ENCODE assay signal across 9 cellular contexts in the genomic region with DNA sequence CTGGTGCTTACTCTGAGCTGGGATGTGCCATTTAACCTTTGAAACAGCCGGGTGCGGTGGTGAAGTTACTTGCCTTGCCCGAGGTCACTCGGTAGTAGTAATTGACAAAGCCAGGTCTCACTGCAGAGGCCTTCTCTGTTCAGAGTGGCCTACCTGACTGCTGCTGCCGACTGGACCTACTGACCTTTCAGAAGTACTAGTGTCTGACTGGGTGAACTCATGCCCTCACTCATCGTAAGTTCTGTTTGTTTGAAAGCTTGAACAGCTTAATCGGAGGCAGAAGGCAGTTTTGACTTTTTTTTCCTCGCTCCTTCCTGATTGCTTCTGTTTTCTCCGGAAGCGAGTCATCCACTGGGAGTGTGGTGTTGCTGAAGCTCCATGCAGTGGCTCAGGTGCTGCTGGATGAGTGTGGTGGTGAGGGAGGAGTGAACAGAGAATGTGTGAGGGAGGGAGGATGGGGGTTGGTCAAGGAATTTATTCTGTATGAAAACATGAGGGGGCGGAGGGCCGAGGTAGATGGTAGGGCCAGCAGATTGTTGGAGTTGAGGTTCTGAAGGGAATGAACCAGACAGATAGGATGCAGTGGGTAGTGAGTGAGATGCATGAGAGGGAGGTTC. TPM values are rescaled to one million over a fixed set of nuclear protein-coding genes. Genes with fewer than 3 reads are reported as not detected.
DNase-seq lines count a peak whose midpoint lies in the region; ATAC-seq and TF ChIP-seq lines count a peak whose summit lies in the region.
"Had no signal": no experiment of that assay in that cellular context is flagged by ENCODE, and none has a peak within 500 bp of the region (broad histone marks: within the 10 kb centered on the region; RNA-seq: fewer than 3 reads in every experiment).

No MANE protein-coding gene starts in this region.

- no peaks in the 10 kb centered on the region for H3K36me3 ChIP-seq in MG63

- H3K4me3 ChIP-seq in MG63 = no peak overlapping the region
- H3K4me3 ChIP-seq in dorsolateral prefrontal cortex = peak overlapping the region in 33 of 59 donors; percentile 1 to 83 (median 24)

- H3K36me3 Mint-ChIP-seq in CD4-positive, alpha-beta T cell (ENCODE audit: low read depth) = peaks cover 1% of the 10 kb centered on the region
- H3K36me3 Mint-ChIP-seq in naive thymus-derived CD8-positive, alpha-beta T cell = peaks cover 0 to 6% (median 0%) of the 10 kb centered on the region in 3 donors

- intact Hi-C loops in CD4-positive, alpha-beta T cell (cut with DNase I, micrococcal nuclease) = loop anchor here in 1 of 2 experiments (5.0 kb wide), 1 partner anchor 45 kb away; no protein-coding TSS in a partner anchor
- intact Hi-C loops in dorsolateral prefrontal cortex (cut with DNase I) = loop anchor here in 1 of 2 donors (5.0 kb wide), 1 partner anchor 50 kb away; the partner anchor contains the start of genes KCNK6 and YIF1B

- no peaks in the 10 kb centered on the region for H3K27me3 ChIP-seq in CD4-positive, alpha-beta T cell (ENCODE audit: control insufficient read depth, insufficient read depth, low read length)
- H3K27me3 ChIP-seq in MG63 (no peaks in the 10 kb centered on the region), dorsolateral prefrontal cortex (no peaks in the 10 kb centered on the region)

- POLR2A ChIA-PET in CD4-positive, alpha-beta T cell (lab: Charles Lee) = no interaction called here
- POLR2A ChIA-PET in naive thymus-derived CD8-positive, alpha-beta T cell (lab: Charles Lee) = no interaction called here

- H3K27me3 Mint-ChIP-seq in CD4-positive, alpha-beta T cell = no peaks in the 10 kb centered on the region
- H3K27me3 Mint-ChIP-seq in naive thymus-derived CD8-positive, alpha-beta T cell = no peaks in the 10 kb centered on the region
- H3K27me3 Mint-ChIP-seq in stimulated activated naive CD8-positive, alpha-beta T cell treated with anti-CD3 and anti-CD28 coated beads, Interleukin-15, amount 100 ng/mL, for 72 hours = no peaks in the 10 kb centered on the region

- no peak for ATAC-seq in CD4-positive, alpha-beta T cell (ENCODE audit: poor library complexity)
- no peak for ATAC-seq in naive thymus-derived CD8-positive, alpha-beta T cell
- no peak for ATAC-seq in stimulated activated naive CD8-positive, alpha-beta T cell treated with anti-CD3 and anti-CD28 coated beads, Interleukin-15, amount 100 ng/mL, for 72 hours

- H3K4me1 Mint-ChIP-seq in CD4-positive, alpha-beta T cell (ENCODE audit: low read depth) = peaks cover 31% of the 10 kb centered on the region
- H3K4me1 Mint-ChIP-seq in naive thymus-derived CD8-positive, alpha-beta T cell = peaks cover 28 to 53% (median 44%) of the 10 kb centered on the region in 4 donors
- H3K4me1 Mint-ChIP-seq in stimulated activated naive CD8-positive, alpha-beta T cell treated with anti-CD3 and anti-CD28 coated beads, Interleukin-15, amount 100 ng/mL, for 72 hours = peaks cover 61% of the 10 kb centered on the region

- H3K9me3 ChIP-seq in CD4-positive, alpha-beta T cell (ENCODE audit: control insufficient read depth, low read length) = no peaks in the 10 kb centered on the region
- H3K9me3 ChIP-seq in MG63 = no peaks in the 10 kb centered on the region

- CTCF ChIA-PET in CD4-positive, alpha-beta T cell (lab: Charles Lee) = interaction anchor here (1.0 to 1.4 kb wide), 2 partner anchors 23 to 53 kb away, joined by 3 read pairs; no protein-coding TSS in a partner anchor

- H3K4me3 Mint-ChIP-seq in CD4-positive, alpha-beta T cell = peak overlapping the region; percentile 27
- H3K4me3 Mint-ChIP-seq in naive thymus-derived CD8-positive, alpha-beta T cell = peak overlapping the region in 4 of 10 donors; percentile 5 to 38 (median 18)
- peak overlapping the region in 1 of 2 donors; percentile 11 for H3K4me3 Mint-ChIP-seq in stimulated activated naive CD8-positive, alpha-beta T cell treated with anti-CD3 and anti-CD28 coated beads, Interleukin-15, amount 100 ng/mL, for 72 hours

- H3K27ac ChIP-seq in CD4-positive, alpha-beta T cell (ENCODE audit: low read depth, low read length) = no peak overlapping the region
- H3K27ac ChIP-seq in dorsolateral prefrontal cortex = peak overlapping the region in 30 of 59 donors; percentile 3 to 98 (median 41)

- DNase-seq in CD4-positive, alpha-beta T cell = no peak
- DNase-seq in MG63 (peak; percentile 38), dorsolateral prefrontal cortex (no peak), activated gamma-delta T cell treated with Interleukin-2 at 50 U/mL for 16 hours (no peak), NCI-H748 treated with DMSO at 0.1 percent for 48 hours (lab: John Stamatoyannopoulos, UW) (no peak)
- DNase-seq in naive thymus-derived CD8-positive, alpha-beta T cell = no peak
- no peak for DNase-seq in stimulated activated naive CD8-positive, alpha-beta T cell treated with anti-CD3 and anti-CD28 coated beads, Interleukin-15, amount 100 ng/mL, for 72 hours
- DNase-seq in activated CD4-positive, alpha-beta T cell treated with anti-CD3 and anti-CD28 coated beads, Interleukin-2, amount 50 U/mL, for 4 hours = no peak

- TF ChIP-seq CTCF in CD4-positive, alpha-beta T cell (IDR thresholded peaks at IDR 0.05) = no peak
- no peak for TF ChIP-seq CTCF in dorsolateral prefrontal cortex (IDR thresholded peaks at IDR 0.05 in 54 of 56, conservative IDR thresholded peaks at IDR 0.05 in 2 of 56; ENCODE audit: low read depth in 1 of 56, partially characterized antibody in 56 of 56)

- no peaks in the 10 kb centered on the region for H3K9me3 Mint-ChIP-seq in CD4-positive, alpha-beta T cell
- H3K9me3 Mint-ChIP-seq in naive thymus-derived CD8-positive, alpha-beta T cell = no peaks in the 10 kb centered on the region
- H3K9me3 Mint-ChIP-seq in stimulated activated naive CD8-positive, alpha-beta T cell treated with anti-CD3 and anti-CD28 coated beads, Interleukin-15, amount 100 ng/mL, for 72 hours = no peaks in the 10 kb centered on the region

- H3K27ac Mint-ChIP-seq in CD4-positive, alpha-beta T cell = no peak overlapping the region
- H3K27ac Mint-ChIP-seq in naive thymus-derived CD8-positive, alpha-beta T cell = peak overlapping the region in 6 of 10 donors; percentile 19 to 73 (median 31)
- H3K27ac Mint-ChIP-seq in stimulated activated naive CD8-positive, alpha-beta T cell treated with anti-CD3 and anti-CD28 coated beads, Interleukin-15, amount 100 ng/mL, for 72 hours = no peak overlapping the region

RNA-seq across cellular contexts. Expression of gene SPINT2, which starts 2.7 kb away (rescaled TPM):
- 10 to 100 TPM; 25.4 to 26.5 TPM for total RNA-seq in CD4-positive, alpha-beta T cell
- 1.8 and 7.7 TPM in 2 replicates for total RNA-seq in MG63 (2014; rRNA removed; shearing (Covaris generic); ENCODE audit: low replicate concordance)
- 100 to 1,000 TPM in 44 of 120 experiments, 10 to 100 TPM in 76; 41.9 to 135 (median 92.4) TPM for total RNA-seq in dorsolateral prefrontal cortex
- total RNA-seq in naive thymus-derived CD8-positive, alpha-beta T cell = 10 to 100 TPM; 49.6 to 50.5 TPM
- polyA plus RNA-seq in naive thymus-derived CD8-positive, alpha-beta T cell = 100 to 1,000 TPM; 139 to 162 (median 158) TPM

RNA-seq across cellular contexts. Expression of gene PPP1R14A, which starts 10.9 kb away (rescaled TPM):
- not detected for total RNA-seq in CD4-positive, alpha-beta T cell
- 1.0 TPM in 1 of 2 replicates, not detected in the other for total RNA-seq in MG63 (2014; rRNA removed; shearing (Covaris generic); ENCODE audit: low replicate concordance)
- total RNA-seq in dorsolateral prefrontal cortex = 100 to 1,000 TPM in 57 of 120 experiments, 10 to 100 TPM in 63; 17.4 to 465 (median 98.7) TPM
- total RNA-seq in naive thymus-derived CD8-positive, alpha-beta T cell = 1 to 10 TPM in 1 of 2 experiments, under 1 TPM in 1; 0.94 to 1.2 TPM
- not detected for polyA plus RNA-seq in naive thymus-derived CD8-positive, alpha-beta T cell
- total RNA-seq: OCI-LY7 had no signal

RNA-seq across cellular contexts. Expression of gene C19orf33, which starts 37.0 kb away (rescaled TPM):
- total RNA-seq in CD4-positive, alpha-beta T cell = not detected
- total RNA-seq in MG63 (2014; rRNA removed; shearing (Covaris generic); ENCODE audit: low replicate concordance) = not detected in 2 replicates
- total RNA-seq in dorsolateral prefrontal cortex = 1 to 10 TPM in 38 of 120 experiments, under 1 TPM in 1, not detected in 81; 1.00 to 5.1 (median 2.0) TPM
- total RNA-seq in naive thymus-derived CD8-positive, alpha-beta T cell = 1 to 10 TPM in 1 of 2 experiments, not detected in 1; 1.2 TPM
- 1 to 10 TPM in 1 of 3 donors, not detected in 2; 1.1 TPM for polyA plus RNA-seq in naive thymus-derived CD8-positive, alpha-beta T cell
- total RNA-seq: OCI-LY7 had no signal

RNA-seq across cellular contexts. Expression of gene DPF1, which starts 43.1 kb away (rescaled TPM):
- not detected for total RNA-seq in CD4-positive, alpha-beta T cell
- total RNA-seq in MG63 (2014; rRNA removed; shearing (Covaris generic); ENCODE audit: low replicate concordance) = 6.9 and 7.0 TPM in 2 replicates
- 10 to 100 TPM; 22.0 to 91.2 (median 57.5) TPM for total RNA-seq in dorsolateral prefrontal cortex
- total RNA-seq in naive thymus-derived CD8-positive, alpha-beta T cell = not detected
- polyA plus RNA-seq in naive thymus-derived CD8-positive, alpha-beta T cell = not detected

RNA-seq across cellular contexts. Expression of gene YIF1B, which starts 48.7 kb away (rescaled TPM):
- total RNA-seq in CD4-positive, alpha-beta T cell = 10 to 100 TPM; 15.9 to 17.1 TPM
- total RNA-seq in MG63 (2014; rRNA removed; shearing (Covaris generic); ENCODE audit: low replicate concordance) = 192 and 294 TPM in 2 replicates
- 10 to 100 TPM; 31.5 to 70.0 (median 48.6) TPM for total RNA-seq in dorsolateral prefrontal cortex
- total RNA-seq in naive thymus-derived CD8-positive, alpha-beta T cell = 10 to 100 TPM; 33.7 to 36.4 TPM
- polyA plus RNA-seq in naive thymus-derived CD8-positive, alpha-beta T cell = 10 to 100 TPM; 40.7 to 47.8 (median 44.9) TPM

Comparison
In these comparisons a context has a peak if more than half of its experiments do, and no peak if none do; other contexts are left out.
1. H3K27ac Mint-ChIP-seq: peak in naive thymus-derived CD8-positive, alpha-beta T cell (6 of 10); none in CD4-positive, alpha-beta T cell (single experiment) and stimulated activated naive CD8-positive, alpha-beta T cell treated with anti-CD3 and anti-CD28 coated beads, Interleukin-15, amount 100 ng/mL, for 72 hours (0 of 2).